ENCODE assay signal across 26 cellular contexts in genomic region chr2:178242552-178242883, GRCh38. TPM values are rescaled to one million over a fixed set of nuclear protein-coding genes. Genes with fewer than 3 reads are reported as not detected.
DNase-seq lines count a peak whose midpoint lies in the region; ATAC-seq, FAIRE-seq and TF ChIP-seq lines count a peak whose summit lies in the region.
"Had no signal": no experiment of that assay in that cellular context is flagged by ENCODE, and none has a peak within 500 bp of the region (broad histone marks: within the 10 kb centered on the region; RNA-seq: fewer than 3 reads in every experiment).

No MANE protein-coding gene starts in this region.

- CTCF ChIA-PET in MCF 10A (lab: Yijun Ruan, JAX) (interaction anchor here (1.1 kb wide), 1 partner anchor 38 kb away, joined by 4 read pairs; no protein-coding TSS in a partner anchor), PC-3 (lab: Charles Lee) (no interaction called here)

- POLR2A ChIA-PET in MCF 10A (lab: Yijun Ruan, JAX) (interaction anchor here (1.0 to 2.2 kb wide), 12 partner anchors 8 to 57 kb away, joined by 3 to 17 read pairs (median 4); partner anchors contain the start of gene OSBPL6), PC-3 (lab: Charles Lee; ENCODE audit: unreplicated experiment) (no interaction called here)

- no peaks in the 10 kb centered on the region for H3K9me2 ChIP-seq in PC-3 (replicated peaks; ENCODE audit: low read length)

- H3K4me3 ChIP-seq in breast epithelium (no peak overlapping the region), PC-3 (ENCODE audit: low read length) (no peak overlapping the region), gastroesophageal sphincter (no peak overlapping the region), pancreas (no peak overlapping the region)
- H3K4me3 ChIP-seq: MG63, mucosa of descending colon, Peyer's patch, thyroid gland, vagina had no signal

- no peak for TF ChIP-seq EP300 in gastroesophageal sphincter (IDR thresholded peaks at IDR 0.05)

- H3K4me1 ChIP-seq in breast epithelium (no peaks in the 10 kb centered on the region), PC-3 (ENCODE audit: insufficient read depth, low read length) (peaks cover 23% of the 10 kb centered on the region), gastroesophageal sphincter (peaks cover 0 to 14% (median 3%) of the 10 kb centered on the region in 3 donors), pancreas (peaks cover 5 to 11% (median 10%) of the 10 kb centered on the region in 3 donors)
- H3K4me1 ChIP-seq: Peyer's patch had no signal

- BruUV-seq in MCF 10A (replicated peaks; lab: Mats Ljungman, UMichigan): no TSS peak
- BruUV-seq in PC-3 (replicated peaks; lab: Mats Ljungman, UMichigan): no TSS peak

- H3K27me3 ChIP-seq in breast epithelium (no peaks in the 10 kb centered on the region), PC-3 (ENCODE audit: low read length) (no peaks in the 10 kb centered on the region), gastroesophageal sphincter (no peaks in the 10 kb centered on the region), pancreas (no peaks in the 10 kb centered on the region)
- H3K27me3 ChIP-seq: MG63, Peyer's patch, thyroid gland, vagina had no signal

- DNase-seq in MCF 10A (ENCODE audit: unreplicated experiment) (no peak), breast epithelium (ENCODE audit: low spot score in 2 of 2) (no peak), PC-3 (no peak), pancreas (no peak), pons (ENCODE audit: low spot score) (no peak), ACHN (no peak)
- DNase-seq: activated CD4-positive, alpha-beta T cell treated with anti-CD3 and anti-CD28 coated beads for 48 hours; CD8-positive, alpha-beta T cell; central memory CD4-positive, alpha-beta T cell; KG1; stimulated activated CD4-positive, alpha-beta T cell treated with anti-CD3 and anti-CD28 coated beads, Interleukin-2, amount 100 ng/mL, for 48 hours; T-helper 1 cell had no signal

- H3F3A ChIP-seq in PC-3 (ENCODE audit: low read length, unreplicated experiment): no peaks in the 10 kb centered on the region

- H3K27ac Mint-ChIP-seq in MCF 10A (ENCODE audit: low read depth, unreplicated experiment): peak overlapping the region; percentile 75
- H3K27ac Mint-ChIP-seq: activated naive CD8-positive, alpha-beta T cell; activated T-helper 2 cell treated with anti-CD3 and anti-CD28 coated beads, Interferon-gamma antibody, Interleukin-2, Interleukin-4, amounts not matched to agents 10 μg/mL and 5 μg/mL and 100 μg/mL, durations not matched to agents 14 hours and 24 hours and 36 hours; B cell; CD8-positive, alpha-beta T cell; natural killer cell treated with Interleukin-12 subunit alpha and Interleukin-12 subunit beta and Interleukin-15 and Interleukin-18, amount 100 ng/mL, for 72 hours had no signal

- H3K9me3 ChIP-seq in breast epithelium (no peaks in the 10 kb centered on the region), PC-3 (ENCODE audit: low read length) (no peaks in the 10 kb centered on the region), gastroesophageal sphincter (no peaks in the 10 kb centered on the region), pancreas (no peaks in the 10 kb centered on the region)
- H3K9me3 ChIP-seq: MG63, mucosa of descending colon, Peyer's patch, thyroid gland, vagina had no signal

- TF ChIP-seq CTCF in MCF 10A (IDR thresholded peaks at IDR 0.05; ENCODE audit: unreplicated experiment): no peak
- TF ChIP-seq CTCF in breast epithelium (IDR thresholded peaks at IDR 0.05): no peak
- no peak for TF ChIP-seq CTCF in PC-3 (conservative IDR thresholded peaks at IDR 0.05; ENCODE audit: low read depth, low read length)
- TF ChIP-seq CTCF in gastroesophageal sphincter (IDR thresholded peaks at IDR 0.05): no peak
- TF ChIP-seq CTCF in pancreas (IDR thresholded peaks at IDR 0.05): no peak

- no peaks in the 10 kb centered on the region for H3K36me3 ChIP-seq in breast epithelium
- no peaks in the 10 kb centered on the region for H3K36me3 ChIP-seq in PC-3 (ENCODE audit: low read depth, low read length)
- H3K36me3 ChIP-seq in gastroesophageal sphincter: no peaks in the 10 kb centered on the region
- no peaks in the 10 kb centered on the region for H3K36me3 ChIP-seq in pancreas
- H3K36me3 ChIP-seq: MG63, Peyer's patch, thyroid gland, vagina had no signal

- no peaks in the 10 kb centered on the region for H3K79me2 ChIP-seq in PC-3 (ENCODE audit: low read length)
- H3K79me2 ChIP-seq: parathyroid adenoma had no signal

- in situ Hi-C loops in ACHN (cut with HindIII; ENCODE audit: low pct_ligation_motif_present, low pct_unique_long_range_greater_than_20kb, low sequenced_read_pairs): no loop called here

- H3K4me2 ChIP-seq in PC-3 (ENCODE audit: low read length): peak overlapping the region; percentile 12; the same call in 1 of the 2 replicates

- no peak overlapping the region for H2AFZ ChIP-seq in PC-3 (ENCODE audit: low read length)
- H2AFZ ChIP-seq: parathyroid adenoma had no signal

- no peaks in the 10 kb centered on the region for H3K9me3 Mint-ChIP-seq in MCF 10A (ENCODE audit: unreplicated experiment)
- H3K9me3 Mint-ChIP-seq: activated T-helper 2 cell treated with anti-CD3 and anti-CD28 coated beads, Interferon-gamma antibody, Interleukin-2, Interleukin-4, amounts not matched to agents 10 μg/mL and 5 μg/mL and 100 μg/mL, durations not matched to agents 14 hours and 24 hours and 36 hours; CD8-positive, alpha-beta T cell; natural killer cell treated with Interleukin-12 subunit alpha and Interleukin-12 subunit beta and Interleukin-15 and Interleukin-18, amount 100 ng/mL, for 72 hours had no signal

- H3K4me3 Mint-ChIP-seq in MCF 10A (ENCODE audit: unreplicated experiment): peak overlapping the region; percentile 6
- H3K4me3 Mint-ChIP-seq: activated naive CD8-positive, alpha-beta T cell; B cell; CD8-positive, alpha-beta T cell; natural killer cell treated with Interleukin-12 subunit alpha and Interleukin-12 subunit beta and Interleukin-15 and Interleukin-18, amount 100 ng/mL, for 72 hours had no signal

- intact Hi-C loops in MCF 10A (cut with micrococcal nuclease): loop anchor here (1.0 kb wide), 1 partner anchor 8 kb away; no protein-coding TSS in a partner anchor
- intact Hi-C loops in breast epithelium (cut with DNase I; ENCODE audit: low total_unique reads): no loop called here
- intact Hi-C loops in PC-3 (cut with micrococcal nuclease): no loop called here
- intact Hi-C loops in pancreas (cut with DNase I): no loop called here

- no peak for TF ChIP-seq POLR2A in breast epithelium (IDR thresholded peaks at IDR 0.05)
- no peak for TF ChIP-seq POLR2A in gastroesophageal sphincter (IDR thresholded peaks at IDR 0.05)

- no peak for FAIRE-seq in pancreas (lab: Jason Lieb, UNC)
- FAIRE-seq: GM19239, HTR-8/SVneo had no signal

- ATAC-seq in PC-3 (no peak), gastroesophageal sphincter (peak; percentile 16), pancreas (peak; percentile 20 to 57 (median 21)), GM19035 (IDR thresholded peaks at IDR 0.05; ENCODE audit: unreplicated experiment) (no peak)
- ATAC-seq: CD8-positive, alpha-beta T cell; natural killer cell treated with Interleukin-12 subunit alpha and Interleukin-12 subunit beta and Interleukin-15 and Interleukin-18, amount 100 ng/mL, for 72 hours had no signal

- H4K20me1 ChIP-seq in PC-3 (ENCODE audit: low read length): no peaks in the 10 kb centered on the region

- peaks cover 48% of the 10 kb centered on the region for H3K4me1 Mint-ChIP-seq in MCF 10A (ENCODE audit: insufficient read depth, unreplicated experiment)
- H3K4me1 Mint-ChIP-seq: B cell had no signal

- no peaks in the 10 kb centered on the region for H3K27me3 Mint-ChIP-seq in MCF 10A (ENCODE audit: insufficient read depth, unreplicated experiment)

- H3K36me3 Mint-ChIP-seq in MCF 10A (ENCODE audit: insufficient read depth, unreplicated experiment): no peaks in the 10 kb centered on the region
- H3K36me3 Mint-ChIP-seq: activated naive CD8-positive, alpha-beta T cell; CD8-positive, alpha-beta T cell; natural killer cell treated with Interleukin-12 subunit alpha and Interleukin-12 subunit beta and Interleukin-15 and Interleukin-18, amount 100 ng/mL, for 72 hours had no signal

- 21 to 67% methylated on average over 2 of the region's 2 CpGs for WGBS in gastroesophageal sphincter (ENCODE audit: low coverage in 1 of 2), 2 donors
- WGBS in pancreas, 2 donors: 7 to 8% methylated on average over 2 of the region's 2 CpGs

- H3K9ac ChIP-seq in PC-3 (ENCODE audit: low read length): 0 out of 2 replicates have a peak overlapping the region, but pooled peaks have one; percentile 7
- H3K9ac ChIP-seq: parathyroid adenoma had no signal

- H3K27ac ChIP-seq in breast epithelium: no peak overlapping the region
- peak overlapping the region; percentile 58 for H3K27ac ChIP-seq in PC-3 (ENCODE audit: low read length)
- no peak overlapping the region for H3K27ac ChIP-seq in gastroesophageal sphincter
- H3K27ac ChIP-seq in pancreas: peak overlapping the region in 1 of 4 donors; percentile 75
- H3K27ac ChIP-seq: parathyroid adenoma, Peyer's patch, vagina had no signal

RNA-seq across cellular contexts. Expression of gene OSBPL6, which starts 48.2 kb away (rescaled TPM):
- 26.2 and 43.1 TPM in 2 replicates for total RNA-seq in MCF 10A (2022)
- total RNA-seq in breast epithelium: 1 to 10 TPM; 1.3 to 4.8 (median 1.8) TPM
- 2.8 and 4.0 TPM in 2 replicates for total RNA-seq in PC-3 (2014; rRNA removed)
- 1 to 10 TPM; 1.5 to 4.0 (median 3.1) TPM for total RNA-seq in gastroesophageal sphincter
- total RNA-seq in pancreas: 1 to 10 TPM in 2 of 6 donors, under 1 TPM in 4; 0.58 to 1.2 (median 0.79) TPM
- 1 to 10 TPM in 1 of 2 donors, under 1 TPM in 1; 0.30 to 1.4 TPM for polyA plus RNA-seq in pancreas
- total RNA-seq: B cell had no signal

Comparison
In these comparisons a context has a peak if more than half of its experiments do, and no peak if none do; other contexts are left out.
1. ATAC-seq: peak in gastroesophageal sphincter (single experiment) and pancreas (4 of 4); none in PC-3 (single experiment) and GM19035 (single experiment).